In the genomic region with DNA sequence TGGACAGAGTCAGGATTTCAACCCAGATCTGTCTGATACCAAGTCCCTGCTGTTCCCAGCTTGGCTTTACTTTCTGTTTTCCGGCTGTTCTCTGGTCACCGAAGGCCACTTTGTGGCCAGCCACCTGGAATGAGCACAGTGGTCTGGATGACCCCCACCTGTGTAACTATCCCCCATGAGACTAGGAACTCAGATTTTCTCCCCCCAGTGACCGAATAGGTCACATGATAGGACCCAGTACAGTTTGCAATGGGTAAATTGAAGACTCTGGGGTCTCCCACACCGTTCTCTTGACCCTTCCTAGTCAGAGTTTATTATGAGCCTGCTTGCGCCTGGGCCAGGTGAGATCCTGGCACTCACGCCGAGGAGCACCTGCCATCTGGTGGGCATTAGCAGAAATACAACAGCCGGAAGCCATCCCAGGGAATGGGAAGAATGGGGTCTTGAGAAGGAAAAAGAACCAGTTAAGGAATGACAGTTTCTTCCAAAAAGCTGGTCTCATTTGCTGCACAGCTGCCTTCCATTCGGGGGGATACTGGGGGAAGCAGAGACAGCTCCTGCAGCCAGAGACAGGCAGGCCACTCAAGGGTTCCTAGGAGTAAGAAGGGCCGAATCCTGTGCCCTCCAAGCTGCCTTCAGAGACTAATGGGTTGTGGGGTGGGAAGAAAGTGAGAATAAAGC, we compare ENCODE assay signal across 8 cellular contexts. TPM values are rescaled to one million over a fixed set of nuclear protein-coding genes. Genes with fewer than 3 reads are reported as not detected.
DNase-seq lines count a peak whose midpoint lies in the region; ATAC-seq and TF ChIP-seq lines count a peak whose summit lies in the region.

No MANE protein-coding gene starts in this region.

- POLR2A ChIA-PET in BJ (lab: Charles Lee) = no interaction called here

- H4K20me1 ChIP-seq in OCI-LY3 (ENCODE audit: insufficient read depth, low read length) = no peaks in the 10 kb centered on the region

- TF ChIP-seq CTCF in BJ (IDR thresholded peaks at IDR 0.05; ENCODE audit: insufficient read depth, low read depth, low read length) (peak; percentile 87), OCI-LY3 (IDR thresholded peaks at IDR 0.05; ENCODE audit: low read depth, low read length) (peak; percentile 83), fibroblast of the aortic adventitia (IDR thresholded peaks at IDR 0.05; ENCODE audit: insufficient read depth, low read length) (peak; percentile 89), ovary (IDR thresholded peaks at IDR 0.05) (peak; percentile 82 to 93 (median 90))

- H3K27ac ChIP-seq in OCI-LY3 (ENCODE audit: low read length) = no peak overlapping the region
- H3K27ac ChIP-seq in ovary = no peak overlapping the region

- no peak overlapping the region for H3K4me3 Mint-ChIP-seq in activated T-cell treated with anti-CD3 and anti-CD28 coated beads, Interleukin-2, amount 50 U/mL, for 72 hours

- H3K4me3 ChIP-seq in BJ (ENCODE audit: low read depth, low read length) = no peak overlapping the region
- H3K4me3 ChIP-seq in HAP-1 = no peak overlapping the region
- H3K4me3 ChIP-seq in OCI-LY3 (ENCODE audit: low read length) = no peak overlapping the region
- H3K4me3 ChIP-seq in fibroblast of the aortic adventitia (ENCODE audit: low read depth, low read length) = no peak overlapping the region
- no peak overlapping the region for H3K4me3 ChIP-seq in ovary

- intact Hi-C loops in ovary (cut with DNase I) = loop anchor here (1.0 to 10.0 kb wide), 4 partner anchors 63 to 193 kb away; no protein-coding TSS in a partner anchor

- in situ Hi-C loops in HAP-1 (cut with MboI; ENCODE audit: low sequenced_read_pairs) = loop anchor here (5.0 kb wide), 2 partner anchors 76 to 196 kb away; no protein-coding TSS in a partner anchor

- no peaks in the 10 kb centered on the region for H3K4me1 Mint-ChIP-seq in activated T-cell treated with anti-CD3 and anti-CD28 coated beads, Interleukin-2, amount 50 U/mL, for 72 hours (ENCODE audit: low read depth)

- CTCF ChIA-PET in BJ (lab: Yijun Ruan, JAX) = interaction anchor here (0.9 to 9.9 kb wide), 26 partner anchors 9 to 277 kb away, joined by 3 to 228 read pairs (median 8); partner anchors contain the start of genes ENDOG, KYAT1 and LRRC8A

- 0 out of 2 replicates have a peak, but pooled peaks cover 3% of the 10 kb centered on the region for H3K36me3 ChIP-seq in BJ (ENCODE audit: control insufficient read depth, insufficient read depth, low read length)
- no peaks in the 10 kb centered on the region for H3K36me3 ChIP-seq in HAP-1 (replicated peaks)
- H3K36me3 ChIP-seq in OCI-LY3 (replicated peaks; ENCODE audit: low read depth, low read length) = no peaks in the 10 kb centered on the region
- H3K36me3 ChIP-seq in ovary = no peaks in the 10 kb centered on the region

- H3K36me3 Mint-ChIP-seq in activated T-cell treated with anti-CD3 and anti-CD28 coated beads, Interleukin-2, amount 50 U/mL, for 72 hours (ENCODE audit: insufficient read depth in 2 of 2) = no peaks in the 10 kb centered on the region

- H3K9me3 ChIP-seq in HAP-1 (no peaks in the 10 kb centered on the region), OCI-LY3 (ENCODE audit: insufficient read depth, low read length) (no peaks in the 10 kb centered on the region), ovary (no peaks in the 10 kb centered on the region)

- H3K4me2 ChIP-seq in OCI-LY3 (ENCODE audit: low read length) = no peak overlapping the region

- no peak overlapping the region for H3K27ac Mint-ChIP-seq in activated T-cell treated with anti-CD3 and anti-CD28 coated beads, Interleukin-2, amount 50 U/mL, for 72 hours

- H3K9ac ChIP-seq in OCI-LY3 (ENCODE audit: low read length) = no peak overlapping the region

- TF ChIP-seq POLR2A in ovary (IDR thresholded peaks at IDR 0.05) = no peak

- no peak overlapping the region for H2AFZ ChIP-seq in OCI-LY3 (ENCODE audit: low read depth, low read length)

- H3K9me3 Mint-ChIP-seq in activated T-cell treated with anti-CD3 and anti-CD28 coated beads, Interleukin-2, amount 50 U/mL, for 72 hours = no peaks in the 10 kb centered on the region

- H3K4me1 ChIP-seq in HAP-1 (no peaks in the 10 kb centered on the region), OCI-LY3 (ENCODE audit: low read length) (no peaks in the 10 kb centered on the region), ovary (ENCODE audit: insufficient read depth) (peaks cover 2% of the 10 kb centered on the region)

- TF ChIP-seq EP300 in ovary (IDR thresholded peaks at IDR 0.05) = no peak

- H3K27me3 Mint-ChIP-seq in activated T-cell treated with anti-CD3 and anti-CD28 coated beads, Interleukin-2, amount 50 U/mL, for 72 hours (ENCODE audit: low read depth) = no peaks in the 10 kb centered on the region

- no peaks in the 10 kb centered on the region for H3K27me3 ChIP-seq in BJ (ENCODE audit: control insufficient read depth, insufficient read depth, low read length)
- H3K27me3 ChIP-seq in HAP-1 (ENCODE audit: low read depth) = 0 out of 2 replicates have a peak, but pooled peaks cover 2% of the 10 kb centered on the region
- no peaks in the 10 kb centered on the region for H3K27me3 ChIP-seq in OCI-LY3 (ENCODE audit: low read depth, low read length)
- H3K27me3 ChIP-seq in ovary = no peaks in the 10 kb centered on the region

- 19 to 25% (median 23%) methylated on average over 10 of the region's 10 CpGs for WGBS in ovary, 3 donors

- ATAC-seq in activated T-cell treated with anti-CD3 and anti-CD28 coated beads, Interleukin-2, amount 50 U/mL, for 72 hours (replicated peaks in 1 of 2) = peak; percentile 73 to 79
- no peak for ATAC-seq in HG03354 (IDR thresholded peaks at IDR 0.05; ENCODE audit: poor library complexity, severe bottlenecking, unreplicated experiment)

- no peaks in the 10 kb centered on the region for H3K79me2 ChIP-seq in OCI-LY3 (ENCODE audit: low read length)

- DNase-seq in BJ (ENCODE audit: low read depth) (no peak), HAP-1 (ENCODE audit: low spot score in 2 of 2) (peak; percentile 71 to 77), fibroblast of the aortic adventitia (ENCODE audit: low read depth) (peak; percentile 58), ovary (peak; percentile 48 to 70 (median 63)), NCI-H1048 (lab: John Stamatoyannopoulos, UW) (no peak)
- DNase-seq in activated T-cell treated with anti-CD3 and anti-CD28 coated beads, Interleukin-2, amount 50 U/mL, for 72 hours = peak; percentile 51 to 57

RNA-seq across cellular contexts. Expression of gene PHYHD1, which starts 7.1 kb away (rescaled TPM):
- polyA plus RNA-seq in BJ (2011; rRNA removed) = 15.6 and 18.6 TPM in 2 replicates
- polyA minus RNA-seq in BJ (2011; rRNA and poly(A)+ RNA removed) = 10.5 and 15.9 TPM in 2 replicates
- total RNA-seq in activated T-cell treated with anti-CD3 and anti-CD28 coated beads, Interleukin-2, amount 50 U/mL, for 72 hours = 1 to 10 TPM; 1.1 to 1.9 TPM
- 8.5 and 13.1 TPM in 2 replicates for total RNA-seq in fibroblast of the aortic adventitia (ENCODE audit: low replicate concordance)
- 10 to 100 TPM; 24.8 to 63.9 (median 43.1) TPM for total RNA-seq in ovary
- 10 to 100 TPM; 41.1 to 50.4 TPM for polyA plus RNA-seq in ovary

RNA-seq across cellular contexts. Expression of gene DOLK, which starts 19.5 kb away (rescaled TPM):
- polyA plus RNA-seq in BJ (2011; rRNA removed) (37.2 and 47.0 TPM in 2 replicates), ovary (10 to 100 TPM in 1 of 2 donors, 1 to 10 TPM in 1; 9.5 to 12.0 TPM)
- 22.5 and 38.5 TPM in 2 replicates for polyA minus RNA-seq in BJ (2011; rRNA and poly(A)+ RNA removed)
- 1 to 10 TPM; 6.8 to 6.9 TPM for total RNA-seq in activated T-cell treated with anti-CD3 and anti-CD28 coated beads, Interleukin-2, amount 50 U/mL, for 72 hours
- total RNA-seq in fibroblast of the aortic adventitia (ENCODE audit: low replicate concordance) (17.6 and 27.4 TPM in 2 replicates), ovary (10 to 100 TPM in 5 of 7 donors, 1 to 10 TPM in 2; 6.1 to 14.9 (median 12.6) TPM)

RNA-seq across cellular contexts. Expression of gene NUP188, which starts 19.6 kb away (rescaled TPM):
- polyA plus RNA-seq in BJ (2011; rRNA removed) = 34.9 and 49.2 TPM in 2 replicates
- 83.1 and 96.7 TPM in 2 replicates for polyA minus RNA-seq in BJ (2011; rRNA and poly(A)+ RNA removed)
- total RNA-seq in activated T-cell treated with anti-CD3 and anti-CD28 coated beads, Interleukin-2, amount 50 U/mL, for 72 hours = 10 to 100 TPM; 90.0 to 98.0 TPM
- 37.0 and 69.1 TPM in 2 replicates for total RNA-seq in fibroblast of the aortic adventitia (ENCODE audit: low replicate concordance)
- 10 to 100 TPM; 12.5 to 43.8 (median 30.7) TPM for total RNA-seq in ovary
- 10 to 100 TPM; 10.6 to 25.1 TPM for polyA plus RNA-seq in ovary

RNA-seq across cellular contexts. Expression of gene LRRC8A, which starts 45.9 kb away (rescaled TPM):
- 29.6 and 56.2 TPM in 2 replicates for polyA plus RNA-seq in BJ (2011; rRNA removed)
- 38.4 and 42.7 TPM in 2 replicates for polyA minus RNA-seq in BJ (2011; rRNA and poly(A)+ RNA removed)
- 10 to 100 TPM; 19.2 to 20.1 TPM for total RNA-seq in activated T-cell treated with anti-CD3 and anti-CD28 coated beads, Interleukin-2, amount 50 U/mL, for 72 hours
- 19.6 and 50.6 TPM in 2 replicates for total RNA-seq in fibroblast of the aortic adventitia (ENCODE audit: low replicate concordance)
- total RNA-seq in ovary = 10 to 100 TPM; 18.1 to 39.7 (median 26.4) TPM
- polyA plus RNA-seq in ovary = 10 to 100 TPM; 21.2 to 28.5 TPM

RNA-seq across cellular contexts. Expression of gene KYAT1, which starts 46.1 kb away (rescaled TPM):
- 4.9 and 5.6 TPM in 2 replicates for polyA plus RNA-seq in BJ (2011; rRNA removed)
- polyA minus RNA-seq in BJ (2011; rRNA and poly(A)+ RNA removed) = 1.7 and 5.0 TPM in 2 replicates
- 10 to 100 TPM in 1 of 2 donors, 1 to 10 TPM in 1; 8.8 to 13.8 TPM for total RNA-seq in activated T-cell treated with anti-CD3 and anti-CD28 coated beads, Interleukin-2, amount 50 U/mL, for 72 hours
- total RNA-seq in fibroblast of the aortic adventitia (ENCODE audit: low replicate concordance) = 5.3 and 6.8 TPM in 2 replicates
- total RNA-seq in ovary = 10 to 100 TPM in 1 of 7 donors, 1 to 10 TPM in 6; 4.6 to 10.2 (median 6.1) TPM
- polyA plus RNA-seq in ovary = 1 to 10 TPM; 4.2 to 5.8 TPM

Comparison
In these comparisons a context has a peak if more than half of its experiments do, and no peak if none do; other contexts are left out.
1. DNase-seq: peak in HAP-1 (2 of 2), activated T-cell treated with anti-CD3 and anti-CD28 coated beads, Interleukin-2, amount 50 U/mL, for 72 hours (2 of 2), fibroblast of the aortic adventitia (single experiment) and ovary (5 of 5); none in BJ (single experiment) and NCI-H1048 (single experiment).
2. Peak in every context shown above with its lines, with median percentiles within 50 percentile points of each other: CTCF ChIP-seq.